ENCODE assay signal across 1 cellular context in the genomic region with DNA sequence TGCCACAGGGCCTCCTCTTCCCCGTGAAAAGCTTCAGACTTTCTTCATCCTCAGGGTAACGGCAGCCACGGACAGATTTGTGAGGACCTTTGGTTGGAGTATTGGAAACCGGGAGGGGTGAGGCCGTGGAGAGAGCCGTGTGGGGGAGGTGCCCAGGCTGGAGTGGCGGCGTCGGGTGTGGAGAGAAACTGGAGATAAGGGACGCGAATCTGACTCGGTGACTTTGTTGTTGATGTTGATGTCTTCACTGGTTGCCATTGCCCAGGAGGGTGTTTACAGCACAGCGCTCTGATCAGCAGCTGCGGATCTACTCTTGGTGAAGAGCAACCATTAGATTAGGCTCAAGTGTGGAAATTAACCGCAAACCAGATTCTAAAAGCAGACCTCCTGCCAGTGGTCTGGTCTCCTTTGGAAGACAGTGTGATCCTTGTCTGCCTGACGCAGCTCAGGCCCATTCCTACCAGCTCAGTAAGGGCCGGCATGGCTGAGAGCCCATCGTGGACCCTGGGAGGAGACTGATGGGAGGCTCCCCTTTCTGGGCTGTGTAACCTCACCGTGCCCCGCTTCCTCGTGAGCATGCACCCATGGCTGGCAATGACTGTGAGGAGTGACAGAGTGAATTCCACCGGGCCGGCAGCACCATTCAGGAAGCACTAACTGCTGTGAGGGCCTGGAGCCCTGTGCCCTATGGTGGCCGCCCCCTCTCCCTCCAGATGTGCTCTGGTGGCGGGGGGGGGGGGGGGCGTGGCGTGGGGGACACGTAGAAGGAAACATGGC.
TF ChIP-seq lines count a peak whose summit lies in the region.

No MANE protein-coding gene starts in this region.

TF ChIP-seq in WTC11, 78 proteins besides CTCF, POLR2A, EP300 and RAD21 (continued from another document):
- TF ChIP-seq ATF2 (CRISPR knock-in tag; IDR thresholded peaks at IDR 0.05; ENCODE audit: borderline replicate concordance, low read depth) (no peak), ZNF219 (CRISPR knock-in tag; IDR thresholded peaks at IDR 0.05; ENCODE audit: borderline replicate concordance) (no peak), NFATC4 (CRISPR knock-in tag; IDR thresholded peaks at IDR 0.05) (no peak), NR2C2 (CRISPR knock-in tag; IDR thresholded peaks at IDR 0.05) (no peak)
